16 cellular contexts compared by ENCODE assay signal in the genomic region with DNA sequence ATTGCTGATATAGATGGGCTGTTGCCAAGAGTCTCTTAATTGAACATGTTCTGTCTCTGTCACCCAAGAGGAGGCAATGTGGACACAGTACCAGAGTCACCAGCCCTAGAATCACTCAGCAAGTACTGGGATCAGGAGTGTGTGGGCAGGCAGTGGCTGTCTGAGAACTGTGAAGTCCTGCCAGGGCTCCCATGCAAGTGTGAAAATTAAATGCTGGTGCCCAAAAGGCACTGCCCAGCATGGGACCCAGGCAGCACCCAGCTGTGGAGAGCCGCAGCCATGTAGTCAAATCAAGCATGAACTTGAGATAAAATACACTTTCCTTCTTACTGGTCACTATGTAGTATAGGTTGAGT.
"Had no signal": no experiment of that assay in that cellular context is flagged by ENCODE, and none has a peak within 500 bp of the region (broad histone marks: within the 10 kb centered on the region; RNA-seq: fewer than 3 reads in every experiment).

No MANE protein-coding gene starts in this region.

- H3K27me3 ChIP-seq: breast epithelium, esophagus squamous epithelium, transverse colon, uterus had no signal

- H3K4me1 Mint-ChIP-seq: nephron had no signal

- H3K36me3 ChIP-seq: breast epithelium, uterus had no signal

- H3K27me3 Mint-ChIP-seq: activated naive CD4-positive, alpha-beta T cell treated with anti-CD3 and anti-CD28 coated beads, Interleukin-2, amount 50 U/mL, for 24 hours; dendritic cell treated with granulocyte-macrophage colony-stimulating factor and Interleukin-4, amounts not matched to agents 40 ng/mL and 50 ng/mL, for 4 days had no signal

- H3K4me3 Mint-ChIP-seq: activated naive CD4-positive, alpha-beta T cell treated with anti-CD3 and anti-CD28 coated beads, Interleukin-2, amount 50 U/mL, for 24 hours; dendritic cell treated with granulocyte-macrophage colony-stimulating factor and Interleukin-4, amounts not matched to agents 40 ng/mL and 50 ng/mL, for 4 days; nephron had no signal

- H3K4me1 ChIP-seq: breast epithelium, transverse colon, uterus had no signal

- DNase-seq: activated CD4-positive, alpha-beta T cell treated with anti-CD3 and anti-CD28 coated beads, Interleukin-2, amount 50 U/mL, for 4 hours; activated CD8-positive, alpha-beta memory T cell treated with anti-CD3 and anti-CD28 coated beads, Interleukin-2, amount 50 U/mL, for 4 hours; activated gamma-delta T cell; activated T-cell treated with anti-CD3 and anti-CD28 coated beads, Interleukin-2, amount 50 U/mL, for 48 hours; effector CD8-positive, alpha-beta T cell; esophagus squamous epithelium; occipital lobe; stimulated activated naive CD4-positive, alpha-beta T cell treated with Interleukin-2 at 50 U/mL for 16 hours; transverse colon; uterus; WERI-Rb-1 had no signal

- H3K27ac ChIP-seq: breast epithelium, esophagus squamous epithelium, transverse colon, uterus, WERI-Rb-1 had no signal

- H3K4me3 ChIP-seq: breast epithelium, esophagus squamous epithelium, lung, transverse colon, uterus had no signal

- H3K27ac Mint-ChIP-seq: activated naive CD4-positive, alpha-beta T cell treated with anti-CD3 and anti-CD28 coated beads, Interleukin-2, amount 50 U/mL, for 24 hours; dendritic cell treated with granulocyte-macrophage colony-stimulating factor and Interleukin-4, amounts not matched to agents 40 ng/mL and 50 ng/mL, for 4 days; nephron had no signal

- H3K9me3 Mint-ChIP-seq: activated naive CD4-positive, alpha-beta T cell treated with anti-CD3 and anti-CD28 coated beads, Interleukin-2, amount 50 U/mL, for 24 hours; dendritic cell treated with granulocyte-macrophage colony-stimulating factor and Interleukin-4, amounts not matched to agents 40 ng/mL and 50 ng/mL, for 4 days had no signal

- H3K9me3 ChIP-seq: breast epithelium, esophagus squamous epithelium, transverse colon, uterus had no signal
